1 cellular context compared by ENCODE assay signal in genomic region chr6:9482030-9482731, GRCh38.
TF ChIP-seq lines count a peak whose summit lies in the region.

No MANE protein-coding gene starts in this region.

TF ChIP-seq in SK-N-SH, 30 proteins besides CTCF, POLR2A, EP300 and RAD21 (continued from another document):
- TF ChIP-seq PBX3 (IDR thresholded peaks at IDR 0.05) (peak; percentile 86), TEAD4 (IDR thresholded peaks at IDR 0.05; ENCODE audit: borderline replicate concordance, insufficient read depth) (peak; percentile 93)
